In genomic region chr12:119461815-119462214, GRCh38 we compare ENCODE assay signal across 20 cellular contexts.
"Had no signal": no experiment of that assay in that cellular context is flagged by ENCODE, and none has a peak within 500 bp of the region (broad histone marks: within the 10 kb centered on the region; RNA-seq: fewer than 3 reads in every experiment).

No MANE protein-coding gene starts in this region.

- H3K79me2 ChIP-seq: hepatocyte had no signal

- H3K4me3 Mint-ChIP-seq: naive thymus-derived CD8-positive, alpha-beta T cell; stimulated activated memory B cell treated with anti-CD40 and anti-IgM and Interleukin-4, amounts not matched to agents 10 μg/mL and 1 μg/mL and 100 μg/mL, for 72 hours; stimulated activated naive CD8-positive, alpha-beta T cell treated with anti-CD3 and anti-CD28 coated beads, Interleukin-15, Interleukin-2, amounts not matched to agents 100 ng/mL and 50 ng/mL, for 24 hours had no signal

- H2AFZ ChIP-seq: hepatocyte had no signal

- H3K27ac Mint-ChIP-seq: naive thymus-derived CD8-positive, alpha-beta T cell; stimulated activated memory B cell treated with anti-CD40 and anti-IgM and Interleukin-4, amounts not matched to agents 10 μg/mL and 1 μg/mL and 100 μg/mL, for 72 hours; stimulated activated naive CD8-positive, alpha-beta T cell treated with anti-CD3 and anti-CD28 coated beads, Interleukin-15, Interleukin-2, amounts not matched to agents 100 ng/mL and 50 ng/mL, for 24 hours had no signal

- H3K9me3 ChIP-seq: colonic mucosa, ovary, right lobe of liver, uterus had no signal

- H3K4me1 ChIP-seq: colonic mucosa, esophagus squamous epithelium, left lung, right lobe of liver, spleen, tibial artery, upper lobe of left lung, uterus had no signal

- H3K36me3 Mint-ChIP-seq: stimulated activated memory B cell treated with anti-CD40 and anti-IgM and Interleukin-4, amounts not matched to agents 10 μg/mL and 1 μg/mL and 100 μg/mL, for 72 hours had no signal

- H3K4me1 Mint-ChIP-seq: naive thymus-derived CD8-positive, alpha-beta T cell; stimulated activated memory B cell treated with anti-CD40 and anti-IgM and Interleukin-4, amounts not matched to agents 10 μg/mL and 1 μg/mL and 100 μg/mL, for 72 hours had no signal

- H3K27me3 ChIP-seq: colonic mucosa, esophagus squamous epithelium, hepatocyte, left lung, ovary, right lobe of liver, spleen, tibial artery, upper lobe of left lung, uterus had no signal

- H3K36me3 ChIP-seq: colonic mucosa, esophagus squamous epithelium, left lung, ovary, right lobe of liver, spleen, tibial artery, upper lobe of left lung, uterus had no signal

- H3K4me2 ChIP-seq: hepatocyte had no signal

- DNase-seq: cerebellar nuclear complex; colonic mucosa; dermis blood vessel endothelial cell; esophagus squamous epithelium; foreskin fibroblast; left lung; mesendoderm; naive thymus-derived CD8-positive, alpha-beta T cell; ovary; right lobe of liver; spleen; stimulated activated CD4-positive, alpha-beta T cell treated with anti-CD3 and anti-CD28 coated beads, Interleukin-15, amount 100 ng/mL, for 24 hours; stimulated activated CD4-positive, alpha-beta T cell treated with anti-CD3 and anti-CD28 coated beads, Interleukin-1b, Interleukin-23, amount 100 ng/mL, for 48 hours; stimulated activated CD4-positive, alpha-beta T cell treated with anti-CD3 and anti-CD28 coated beads, Interleukin-4, amount 100 ng/mL, for 24 hours; tibial artery; upper lobe of left lung; uterus had no signal

- H3K27ac ChIP-seq: colonic mucosa, esophagus squamous epithelium, hepatocyte, left lung, ovary, right lobe of liver, spleen, tibial artery, upper lobe of left lung, uterus had no signal

- H3K4me3 ChIP-seq: colonic mucosa, esophagus squamous epithelium, hepatocyte, left lung, ovary, right lobe of liver, spleen, tibial artery, upper lobe of left lung, uterus had no signal

- H3K9me3 Mint-ChIP-seq: stimulated activated naive CD8-positive, alpha-beta T cell treated with anti-CD3 and anti-CD28 coated beads, Interleukin-15, Interleukin-2, amounts not matched to agents 100 ng/mL and 50 ng/mL, for 24 hours had no signal
